19 cellular contexts compared by ENCODE assay signal in genomic region chr19:5867201-5868136, GRCh38.
"Had no signal": no experiment of that assay in that cellular context is flagged by ENCODE, and none has a peak within 500 bp of the region (broad histone marks: within the 10 kb centered on the region; RNA-seq: fewer than 3 reads in every experiment).

No MANE protein-coding gene starts in this region.

- H3K9me3 Mint-ChIP-seq: activated naive CD4-positive, alpha-beta T cell treated with anti-CD3 and anti-CD28 coated beads for 36 hours; activated T-helper 2 cell treated with anti-CD3 and anti-CD28 coated beads, Interferon-gamma antibody, Interleukin-2, Interleukin-4, amounts not matched to agents 10 μg/mL and 5 μg/mL and 100 μg/mL, durations not matched to agents 14 hours and 24 hours and 36 hours; mesothelial cell of epicardium; naive thymus-derived CD8-positive, alpha-beta T cell had no signal

- H3K4me3 Mint-ChIP-seq: activated naive CD4-positive, alpha-beta T cell treated with anti-CD3 and anti-CD28 coated beads for 36 hours; mesothelial cell of epicardium; naive thymus-derived CD8-positive, alpha-beta T cell had no signal

- ATAC-seq: naive thymus-derived CD8-positive, alpha-beta T cell; sciatic nerve; upper lobe of right lung had no signal

- FAIRE-seq: frontal cortex, small intestine had no signal

- DNase-seq: activated CD4-positive, alpha-beta T cell treated with anti-CD3 and anti-CD28 coated beads for 1 hour; activated naive CD4-positive, alpha-beta T cell treated with anti-CD3 and anti-CD28 coated beads for 36 hours; activated T-cell treated with anti-CD3 and anti-CD28 coated beads, Interleukin-2, amount 50 U/mL, for 1 hour; cerebellar nuclear complex; glutamatergic neuron; left ventricle myocardium inferior; naive thymus-derived CD8-positive, alpha-beta T cell; nucleus accumbens; small intestine; stimulated activated CD4-positive, alpha-beta T cell treated with anti-CD3 and anti-CD28 coated beads, Interleukin-2, amount 100 ng/mL, for 24 hours; stimulated activated naive CD4-positive, alpha-beta T cell treated with Interleukin-2 at 50 U/mL for 16 hours; substantia nigra; T-helper 9 cell; thyroid gland; upper lobe of right lung had no signal

- H3K27ac Mint-ChIP-seq: activated naive CD4-positive, alpha-beta T cell treated with anti-CD3 and anti-CD28 coated beads for 36 hours; activated T-helper 2 cell treated with anti-CD3 and anti-CD28 coated beads, Interferon-gamma antibody, Interleukin-2, Interleukin-4, amounts not matched to agents 10 μg/mL and 5 μg/mL and 100 μg/mL, durations not matched to agents 14 hours and 24 hours and 36 hours; mesothelial cell of epicardium had no signal

- H3K36me3 Mint-ChIP-seq: mesothelial cell of epicardium; naive thymus-derived CD8-positive, alpha-beta T cell had no signal
